Comparison of ENCODE assay signal across 1 cellular context in genomic region chr2:172247203-172247602, GRCh38.
TF ChIP-seq lines count a peak whose summit lies in the region.

No MANE protein-coding gene starts in this region.

TF ChIP-seq in H1, 55 proteins besides CTCF, POLR2A, EP300 and RAD21 (continued from another document):
- TF ChIP-seq CHD7 (IDR thresholded peaks at IDR 0.05; ENCODE audit: insufficient replicate concordance, low read length) (no peak), ZNF274 (IDR thresholded peaks at IDR 0.05; ENCODE audit: borderline replicate concordance, extremely low read depth, low read length) (no peak), SIN3A (conservative IDR thresholded peaks at IDR 0.05 in 1 of 2, IDR thresholded peaks at IDR 0.05 in 1 of 2; ENCODE audit: low read depth in 1 of 2, low read length in 2 of 2) (no peak), TAF1 (IDR thresholded peaks at IDR 0.05; ENCODE audit: low read depth, low read length) (no peak), TCF12 (IDR thresholded peaks at IDR 0.05; ENCODE audit: low read depth, low read length) (no peak), YY1 (IDR thresholded peaks at IDR 0.05; ENCODE audit: low read depth, low read length) (no peak), JUN (IDR thresholded peaks at IDR 0.05; ENCODE audit: low read depth, low read length) (no peak), EZH2 (IDR thresholded peaks at IDR 0.05; ENCODE audit: low read depth, low read length, severe bottlenecking) (no peak), SP1 (IDR thresholded peaks at IDR 0.05; ENCODE audit: low read depth, low read length) (no peak), CEBPB (IDR thresholded peaks at IDR 0.05; ENCODE audit: low read depth, low read length) (no peak), JUND (IDR thresholded peaks at IDR 0.05; ENCODE audit: low read length) (no peak)
TF ChIP-seq in H1: peak in this region for 0.
